ENCODE assay signal across 18 cellular contexts in the genomic region with DNA sequence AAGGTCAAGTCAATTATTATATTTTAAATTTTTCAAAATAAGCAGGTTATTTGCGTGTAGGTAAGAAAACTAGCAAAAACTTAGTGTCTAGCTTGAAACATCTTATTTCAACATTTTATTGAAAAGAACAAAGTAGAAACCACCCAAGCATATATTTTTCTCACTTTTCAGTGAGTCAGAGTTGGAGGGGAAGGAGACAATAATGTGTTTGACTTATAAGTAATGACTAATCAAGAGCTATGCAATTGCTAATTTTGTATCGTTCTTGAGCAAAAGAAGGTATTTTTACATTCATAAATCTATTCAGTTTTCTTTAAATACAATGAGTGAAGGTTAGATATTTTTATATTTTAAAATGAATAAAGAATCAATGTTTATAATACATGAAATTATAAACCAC. TPM values are rescaled to one million over a fixed set of nuclear protein-coding genes. Genes with fewer than 3 reads are reported as not detected.
DNase-seq lines count a peak whose midpoint lies in the region; ATAC-seq and TF ChIP-seq lines count a peak whose summit lies in the region.
"Had no signal": no experiment of that assay in that cellular context is flagged by ENCODE, and none has a peak within 500 bp of the region (broad histone marks: within the 10 kb centered on the region; RNA-seq: fewer than 3 reads in every experiment).

No MANE protein-coding gene starts in this region.

- H3K4me3 ChIP-seq in epithelial cell of esophagus (ENCODE audit: low read length) (no peak overlapping the region), smooth muscle cell (no peak overlapping the region), upper lobe of right lung (no peak overlapping the region)

- TF ChIP-seq CTCF in epithelial cell of esophagus (IDR thresholded peaks at IDR 0.05; ENCODE audit: insufficient read depth, low read depth, low read length, missing control alignments): no peak
- no peak for TF ChIP-seq CTCF in smooth muscle cell (IDR thresholded peaks at IDR 0.05; ENCODE audit: borderline replicate concordance, insufficient read depth, poor library complexity, severe bottlenecking)
- TF ChIP-seq CTCF in type B pancreatic cell (conservative IDR thresholded peaks at IDR 0.05): no peak
- TF ChIP-seq CTCF in upper lobe of right lung (IDR thresholded peaks at IDR 0.05): no peak

- ATAC-seq in GM19023 (IDR thresholded peaks at IDR 0.05; ENCODE audit: unreplicated experiment) (no peak), upper lobe of right lung (no peak)

- no peaks in the 10 kb centered on the region for H3K36me3 Mint-ChIP-seq in type B pancreatic cell
- H3K36me3 Mint-ChIP-seq: CD4-positive, CD25-positive, alpha-beta regulatory T cell had no signal

- no peak overlapping the region for H3K9ac ChIP-seq in smooth muscle cell (ENCODE audit: low read depth)

- H3K4me3 Mint-ChIP-seq in type B pancreatic cell: no peak overlapping the region
- H3K4me3 Mint-ChIP-seq: B cell; CD4-positive, CD25-positive, alpha-beta regulatory T cell had no signal

- H3K4me2 ChIP-seq in smooth muscle cell: no peak overlapping the region

- peaks cover 11% of the 10 kb centered on the region for H3K4me1 Mint-ChIP-seq in type B pancreatic cell (ENCODE audit: unreplicated experiment)
- H3K4me1 Mint-ChIP-seq: B cell; CD4-positive, CD25-positive, alpha-beta regulatory T cell had no signal

- H2AFZ ChIP-seq in smooth muscle cell (ENCODE audit: low read depth): no peak overlapping the region

- peak; percentile 4 for DNase-seq in HPDE6-E6E7 (ENCODE audit: extremely low spot score)
- DNase-seq in epithelial cell of esophagus (ENCODE audit: low read depth): peak; percentile 40
- DNase-seq in foreskin melanocyte: peak; percentile 19
- DNase-seq in smooth muscle cell (lab: John Stamatoyannopoulos, UW; ENCODE audit: unreplicated experiment): no peak
- DNase-seq in type B pancreatic cell (ENCODE audit: extremely low spot score, unreplicated experiment): no peak
- DNase-seq in upper lobe of right lung: no peak
- DNase-seq: ACHN; CD4-positive, CD25-positive, alpha-beta regulatory T cell; EL; H7; MV-4-11; NCI-H1436; NCI-H2029; NCI-H2171; NCI-H510A; NCI-H82 had no signal

- no peaks in the 10 kb centered on the region for H4K20me1 ChIP-seq in smooth muscle cell (ENCODE audit: low read depth)

- H3K4me1 ChIP-seq in smooth muscle cell (ENCODE audit: low read depth): peaks cover 5% of the 10 kb centered on the region
- no peaks in the 10 kb centered on the region for H3K4me1 ChIP-seq in upper lobe of right lung

- no peak overlapping the region for H3K27ac Mint-ChIP-seq in type B pancreatic cell
- H3K27ac Mint-ChIP-seq: B cell; CD4-positive, CD25-positive, alpha-beta regulatory T cell had no signal

- 70% methylated on average over 2 of the region's 2 CpGs for WGBS in smooth muscle cell (ENCODE audit: low lambda C conversion rate)

- H3K27ac ChIP-seq in smooth muscle cell (ENCODE audit: low read depth): peak overlapping the region; percentile 40
- H3K27ac ChIP-seq in upper lobe of right lung: no peak overlapping the region

- intact Hi-C loops in upper lobe of right lung (cut with DNase I): no loop called here

- H3K36me3 ChIP-seq in smooth muscle cell (ENCODE audit: low read depth): no peaks in the 10 kb centered on the region
- no peaks in the 10 kb centered on the region for H3K36me3 ChIP-seq in upper lobe of right lung

- H3K9me3 ChIP-seq in smooth muscle cell (replicated peaks; ENCODE audit: low read depth): no peaks in the 10 kb centered on the region
- H3K9me3 ChIP-seq in upper lobe of right lung: no peaks in the 10 kb centered on the region

- no peaks in the 10 kb centered on the region for H3K27me3 ChIP-seq in smooth muscle cell (ENCODE audit: low read depth)
- no peaks in the 10 kb centered on the region for H3K27me3 ChIP-seq in upper lobe of right lung

- no peaks in the 10 kb centered on the region for H3K79me2 ChIP-seq in smooth muscle cell (ENCODE audit: low read depth)

- peaks cover 3% of the 10 kb centered on the region for H3F3A ChIP-seq in smooth muscle cell (ENCODE audit: low read depth)

- no peaks in the 10 kb centered on the region for H3K9me3 Mint-ChIP-seq in type B pancreatic cell

- no peaks in the 10 kb centered on the region for H3K27me3 Mint-ChIP-seq in type B pancreatic cell
- H3K27me3 Mint-ChIP-seq: B cell had no signal

RNA-seq across cellular contexts. Expression of a gene that starts 54.4 kb away (rescaled TPM):
- total RNA-seq in smooth muscle cell (7.9 and 13.0 TPM in 2 replicates), type B pancreatic cell (ENCODE audit: low replicate concordance) (2.3 and 3.6 TPM in 2 replicates), upper lobe of right lung (22.5 TPM)
- 3.9 and 4.1 TPM in 2 replicates for polyA plus RNA-seq in smooth muscle cell

Comparison
In these comparisons a context has a peak if more than half of its experiments do, and no peak if none do; other contexts are left out.
1. DNase-seq: peak in HPDE6-E6E7 (single experiment), epithelial cell of esophagus (single experiment) and foreskin melanocyte (single experiment); none in smooth muscle cell (single experiment), type B pancreatic cell (single experiment) and upper lobe of right lung (single experiment).